ENCODE assay signal across 30 cellular contexts in genomic region chr9:5579881-5580280, GRCh38.
"Had no signal": no experiment of that assay in that cellular context is flagged by ENCODE, and none has a peak within 500 bp of the region (broad histone marks: within the 10 kb centered on the region; RNA-seq: fewer than 3 reads in every experiment).

No MANE protein-coding gene starts in this region.

- H3K4me3 Mint-ChIP-seq: activated naive CD4-positive, alpha-beta T cell treated with anti-CD3 and anti-CD28 coated beads, Interleukin-2, amount 50 U/mL, for 24 hours; activated T-helper 1 cell treated with anti-CD3 and anti-CD28 coated beads, Interleukin-12 subunit alpha, Interleukin-12 subunit beta, Interleukin-2, Interleukin-4 antibody, amounts not matched to agents 30 ng/mL and 10 ng/mL and 1 ng/mL, durations not matched to agents 14 hours and 24 hours and 36 hours; effector memory CD8-positive, alpha-beta T cell; immature natural killer cell; naive B cell; neural progenitor cell had no signal

- H3K27ac ChIP-seq: brain microvascular endothelial cell, dorsolateral prefrontal cortex, esophagus muscularis mucosa, hepatocyte, left lung, neural progenitor cell, right lobe of liver, skin epidermis, stomach, transverse colon, VCaP had no signal

- H3K27me3 Mint-ChIP-seq: activated naive CD4-positive, alpha-beta T cell treated with anti-CD3 and anti-CD28 coated beads, Interleukin-2, amount 50 U/mL, for 24 hours; effector memory CD8-positive, alpha-beta T cell had no signal

- H3K36me3 Mint-ChIP-seq: activated naive CD4-positive, alpha-beta T cell treated with anti-CD3 and anti-CD28 coated beads, Interleukin-2, amount 50 U/mL, for 24 hours; neural progenitor cell had no signal

- H3K4me1 Mint-ChIP-seq: neural progenitor cell had no signal

- H3K9me3 Mint-ChIP-seq: activated naive CD4-positive, alpha-beta T cell treated with anti-CD3 and anti-CD28 coated beads, Interleukin-2, amount 50 U/mL, for 24 hours; effector memory CD8-positive, alpha-beta T cell; immature natural killer cell; neural progenitor cell had no signal

- DNase-seq: activated CD4-positive, alpha-beta T cell treated with anti-CD3 and anti-CD28 coated beads, Interleukin-2, amount 50 U/mL, for 4 hours; activated gamma-delta T cell; aorta; brain microvascular endothelial cell; central memory CD4-positive, alpha-beta T cell; dorsolateral prefrontal cortex; effector memory CD8-positive, alpha-beta T cell; foreskin melanocyte; glutamatergic neuron; immature natural killer cell; kidney glomerular epithelial cell; left lung; naive B cell; posterior cingulate gyrus; right lobe of liver; stimulated activated CD4-positive, alpha-beta T cell treated with anti-CD3 and anti-CD28 coated beads, Interleukin-1b, Interleukin-23, amount 100 ng/mL, for 48 hours; stomach; SW 1271; transverse colon had no signal

- H3K27ac Mint-ChIP-seq: activated naive CD4-positive, alpha-beta T cell treated with anti-CD3 and anti-CD28 coated beads, Interleukin-2, amount 50 U/mL, for 24 hours; effector memory CD8-positive, alpha-beta T cell; immature natural killer cell; neural progenitor cell had no signal

- H3K4me1 ChIP-seq: neural progenitor cell, right lobe of liver, stomach, transverse colon had no signal

- ATAC-seq: activated CD4-positive, CD25-positive, alpha-beta regulatory T cell treated with anti-CD3 and anti-CD28 coated beads, Interleukin-2, amount 50 U/mL, for 24 hours; effector memory CD8-positive, alpha-beta T cell; left lung; right lobe of liver had no signal

- H3K4me3 ChIP-seq: dorsolateral prefrontal cortex, esophagus muscularis mucosa, hepatocyte, left lung, lung, neural progenitor cell, right lobe of liver, skin epidermis, stomach, transverse colon had no signal

- H3K27me3 ChIP-seq: brain microvascular endothelial cell, dorsolateral prefrontal cortex, esophagus muscularis mucosa, hepatocyte, left lung, neural progenitor cell, right lobe of liver, stomach, transverse colon had no signal

- FAIRE-seq: colon, urothelium cell line had no signal
